ENCODE assay signal across 13 cellular contexts in the genomic region with DNA sequence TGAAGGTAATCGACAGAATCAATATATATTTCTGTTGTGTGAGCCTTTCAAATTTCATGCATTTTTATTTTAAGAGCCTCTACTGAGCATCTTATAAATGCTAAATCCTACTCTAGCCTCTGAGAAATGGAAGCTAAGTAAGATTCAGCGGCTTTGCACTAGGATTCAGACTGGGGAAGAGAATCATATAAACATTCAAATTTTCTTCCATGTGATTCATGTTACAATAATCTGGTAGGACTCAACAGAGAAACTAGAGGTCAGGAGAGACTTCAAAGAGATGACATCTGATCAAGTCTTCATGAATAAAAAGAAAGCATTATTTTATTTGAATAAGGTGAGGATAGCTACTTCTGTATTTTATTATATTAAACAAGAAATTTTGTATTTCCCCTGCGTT.
"Had no signal": no experiment of that assay in that cellular context is flagged by ENCODE, and none has a peak within 500 bp of the region (broad histone marks: within the 10 kb centered on the region; RNA-seq: fewer than 3 reads in every experiment).

No MANE protein-coding gene starts in this region.

- H3K27me3 ChIP-seq: breast epithelium, left lung, thyroid gland had no signal

- H3K79me2 ChIP-seq: parathyroid adenoma had no signal

- H3K4me3 ChIP-seq: breast epithelium, left lung, thyroid gland had no signal

- H3K9ac ChIP-seq: parathyroid adenoma had no signal

- H3K36me3 Mint-ChIP-seq: activated naive CD8-positive, alpha-beta T cell treated with anti-CD3 and anti-CD28 coated beads for 36 hours had no signal

- H3K27ac Mint-ChIP-seq: activated naive CD8-positive, alpha-beta T cell treated with anti-CD3 and anti-CD28 coated beads for 36 hours had no signal

- DNase-seq: activated CD4-positive, alpha-beta T cell treated with anti-CD3 and anti-CD28 coated beads, Interleukin-2, amount 50 U/mL, for 1 hour; activated CD8-positive, alpha-beta memory T cell treated with anti-CD3 and anti-CD28 coated beads for 24 hours; activated naive CD8-positive, alpha-beta T cell treated with anti-CD3 and anti-CD28 coated beads for 36 hours; left lung; mammary epithelial cell; stimulated activated CD4-positive, alpha-beta T cell treated with anti-CD3 and anti-CD28 coated beads, Interleukin-2, amount 100 ng/mL, for 48 hours; thyroid gland had no signal

- H3K9me3 ChIP-seq: breast epithelium, thyroid gland had no signal

- H2AFZ ChIP-seq: parathyroid adenoma had no signal

- H3K4me3 Mint-ChIP-seq: activated naive CD8-positive, alpha-beta T cell treated with anti-CD3 and anti-CD28 coated beads for 36 hours; neural crest cell; stimulated activated memory B cell treated with anti-CD40 and anti-IgM and Interleukin-4, amounts not matched to agents 10 μg/mL and 1 μg/mL and 100 μg/mL, for 72 hours had no signal

- ATAC-seq: left lung; stimulated activated memory B cell treated with anti-CD40 and anti-IgM and Interleukin-4, amounts not matched to agents 10 μg/mL and 1 μg/mL and 100 μg/mL, for 72 hours had no signal

- H3K4me1 ChIP-seq: breast epithelium, left lung, parathyroid adenoma, thyroid gland had no signal

- H3K27me3 Mint-ChIP-seq: activated naive CD8-positive, alpha-beta T cell treated with anti-CD3 and anti-CD28 coated beads for 36 hours; stimulated activated memory B cell treated with anti-CD40 and anti-IgM and Interleukin-4, amounts not matched to agents 10 μg/mL and 1 μg/mL and 100 μg/mL, for 72 hours had no signal

- H3K27ac ChIP-seq: breast epithelium, left lung, parathyroid adenoma, thyroid gland had no signal

- H3K36me3 ChIP-seq: breast epithelium, left lung, thyroid gland had no signal

- H3K4me1 Mint-ChIP-seq: activated naive CD8-positive, alpha-beta T cell treated with anti-CD3 and anti-CD28 coated beads for 36 hours; neural crest cell had no signal

- FAIRE-seq: keratinocyte, TTC549 had no signal
